ENCODE assay signal across 11 cellular contexts in the genomic region with DNA sequence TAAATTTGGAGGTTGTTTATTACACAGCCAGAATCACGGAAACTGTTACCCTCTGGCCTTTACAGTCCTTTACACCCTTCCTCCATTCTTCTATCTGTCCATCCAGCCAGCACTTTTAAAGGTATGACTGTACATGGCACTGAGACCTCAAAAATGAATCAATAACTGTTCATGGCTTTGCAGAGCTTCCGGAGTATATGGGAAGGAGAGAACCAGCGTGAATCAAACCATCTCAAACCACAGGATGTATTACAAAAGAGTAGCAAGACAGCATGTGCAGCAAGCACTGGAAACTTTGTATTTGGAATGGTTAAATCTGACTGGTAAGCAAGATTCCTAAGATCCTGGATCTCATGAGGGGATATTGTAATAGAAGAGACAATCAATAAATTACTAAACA.
"Had no signal": no experiment of that assay in that cellular context is flagged by ENCODE, and none has a peak within 500 bp of the region (broad histone marks: within the 10 kb centered on the region; RNA-seq: fewer than 3 reads in every experiment).

No MANE protein-coding gene starts in this region.

- H3K9ac ChIP-seq: neural progenitor cell had no signal

- H3K36me3 ChIP-seq: colonic mucosa, neural progenitor cell, thoracic aorta had no signal

- DNase-seq: activated CD4-positive, alpha-beta T cell treated with anti-CD3 and anti-CD28 coated beads for 36 hours; activated naive CD4-positive, alpha-beta T cell treated with Interleukin-2 at 50 U/mL for 16 hours; colonic mucosa; left colon; midbrain had no signal

- H3K4me1 Mint-ChIP-seq: neural progenitor cell had no signal

- H3K27ac Mint-ChIP-seq: activated CD4-positive, alpha-beta T cell treated with anti-CD3 and anti-CD28 coated beads for 36 hours; neural progenitor cell; T-helper 1 cell treated with Interleukin-12 subunit alpha and Interleukin-12 subunit beta and Interleukin-4 antibody, amounts not matched to agents 30 μg/mL and 1 μg/mL, for 36 hours had no signal

- H3K27me3 Mint-ChIP-seq: activated CD4-positive, alpha-beta T cell treated with anti-CD3 and anti-CD28 coated beads for 36 hours had no signal

- H3K9me3 ChIP-seq: colonic mucosa, thoracic aorta had no signal

- ATAC-seq: activated CD4-positive, alpha-beta T cell treated with anti-CD3 and anti-CD28 coated beads for 36 hours; esophagus mucosa; left colon; sciatic nerve had no signal

- H3K27ac ChIP-seq: colonic mucosa, neural progenitor cell, thoracic aorta had no signal

- H2AFZ ChIP-seq: neural progenitor cell had no signal

- H3K4me3 ChIP-seq: colonic mucosa, lung, neural progenitor cell, thoracic aorta had no signal

- H3K27me3 ChIP-seq: colonic mucosa, neural progenitor cell had no signal

- H3K9me3 Mint-ChIP-seq: neural progenitor cell; T-helper 1 cell treated with Interleukin-12 subunit alpha and Interleukin-12 subunit beta and Interleukin-4 antibody, amounts not matched to agents 30 μg/mL and 1 μg/mL, for 36 hours had no signal

- H3K4me2 ChIP-seq: neural progenitor cell had no signal

- H3K36me3 Mint-ChIP-seq: neural progenitor cell had no signal

- H3K4me1 ChIP-seq: colonic mucosa had no signal

- H3K4me3 Mint-ChIP-seq: activated CD4-positive, alpha-beta T cell treated with anti-CD3 and anti-CD28 coated beads for 36 hours; neural progenitor cell; T-helper 1 cell treated with Interleukin-12 subunit alpha and Interleukin-12 subunit beta and Interleukin-4 antibody, amounts not matched to agents 30 μg/mL and 1 μg/mL, for 36 hours had no signal
